Comparison of ENCODE assay signal across 1 cellular context in genomic region chr6:52598123-52598823, GRCh38.
TF ChIP-seq lines count a peak whose summit lies in the region.

No MANE protein-coding gene starts in this region.

TF ChIP-seq in HepG2, 621 proteins besides CTCF, POLR2A, EP300 and RAD21 (continued from another document and continues in another):
- peak; percentile 95; the same call in 1 of the 2 replicates for TF ChIP-seq ZFP90 (CRISPR knock-in tag; IDR thresholded peaks at IDR 0.05; ENCODE audit: borderline replicate concordance)
- TF ChIP-seq ZNF550 (CRISPR knock-in tag; IDR thresholded peaks at IDR 0.05; ENCODE audit: borderline replicate concordance), result peak; percentile 44; the same call in 1 of the 2 replicates
- TF ChIP-seq RXRB (CRISPR knock-in tag; IDR thresholded peaks at IDR 0.05; ENCODE audit: borderline replicate concordance), result peak; percentile 83; the same call in 1 of the 2 replicates
- TF ChIP-seq NFRKB (IDR thresholded peaks at IDR 0.05), result no peak
- peak; percentile 69; the same call in 1 of the 2 replicates for TF ChIP-seq MAX (IDR thresholded peaks at IDR 0.05)
- TF ChIP-seq ZNF800 (CRISPR knock-in tag; IDR thresholded peaks at IDR 0.05), result 0 out of 2 replicates have a peak, but pooled peaks have one; percentile 60
- TF ChIP-seq POGZ (CRISPR knock-in tag; IDR thresholded peaks at IDR 0.05), result peak; percentile 92
- no peak for TF ChIP-seq ZBTB8A (CRISPR knock-in tag; IDR thresholded peaks at IDR 0.05; ENCODE audit: borderline replicate concordance, low read depth)
- peak; percentile 100 for TF ChIP-seq ARID3A (IDR thresholded peaks at IDR 0.05; ENCODE audit: low read depth, low read length)
- peak; percentile 71; the same call in 1 of the 2 replicates for TF ChIP-seq ARNTL (CRISPR knock-in tag; IDR thresholded peaks at IDR 0.05)
- TF ChIP-seq ZIK1 (CRISPR knock-in tag; IDR thresholded peaks at IDR 0.05; ENCODE audit: borderline replicate concordance, low read depth), result no peak
- TF ChIP-seq ZNF484 (CRISPR knock-in tag; IDR thresholded peaks at IDR 0.05; ENCODE audit: borderline replicate concordance, low read depth), result no peak
- TF ChIP-seq MIER2 (CRISPR knock-in tag; IDR thresholded peaks at IDR 0.05), result peak; percentile 73
- peak; percentile 80 for TF ChIP-seq ZNF335 (CRISPR knock-in tag; IDR thresholded peaks at IDR 0.05)
- peak; percentile 75; the same call in 1 of the 2 replicates for TF ChIP-seq TBX3 (IDR thresholded peaks at IDR 0.05; ENCODE audit: borderline replicate concordance)
- TF ChIP-seq KIAA2018 (CRISPR knock-in tag; IDR thresholded peaks at IDR 0.05; ENCODE audit: borderline replicate concordance), result no peak
- no peak for TF ChIP-seq SUZ12 (IDR thresholded peaks at IDR 0.05; ENCODE audit: low read depth, low read length)
- TF ChIP-seq ZC3H13 (CRISPR knock-in tag; IDR thresholded peaks at IDR 0.05), result peak; percentile 65; the same call in 1 of the 2 replicates
- no peak; the same call in 1 of the 2 replicates for TF ChIP-seq SP4 (CRISPR knock-in tag; IDR thresholded peaks at IDR 0.05)
- TF ChIP-seq FOXK1 (CRISPR knock-in tag; IDR thresholded peaks at IDR 0.05; ENCODE audit: borderline replicate concordance, low read depth), result peak; percentile 40; the same call in 1 of the 2 replicates
- TF ChIP-seq HNF1B (CRISPR knock-in tag; IDR thresholded peaks at IDR 0.05), result peak; percentile 99
- peak; percentile 73; the same call in 1 of the 2 replicates for TF ChIP-seq KDM3A (CRISPR knock-in tag; IDR thresholded peaks at IDR 0.05; ENCODE audit: low read depth)
- TF ChIP-seq ZNF468 (CRISPR knock-in tag; IDR thresholded peaks at IDR 0.05), result no peak
- peak; percentile 64; the same call in 1 of the 2 replicates for TF ChIP-seq ZFX (CRISPR knock-in tag; IDR thresholded peaks at IDR 0.05; ENCODE audit: low read depth)
- TF ChIP-seq ISL2 (CRISPR knock-in tag; IDR thresholded peaks at IDR 0.05), result peak; percentile 87
- TF ChIP-seq NR2F2 (IDR thresholded peaks at IDR 0.05; ENCODE audit: borderline replicate concordance, low read depth), result peak; percentile 65; the same call in 1 of the 2 replicates
- TF ChIP-seq ZNF296 (CRISPR knock-in tag; conservative IDR thresholded peaks at IDR 0.05), result no peak
- TF ChIP-seq NR2F6 (IDR thresholded peaks at IDR 0.05), result no peak; the same call in none of the 2 replicates
- TF ChIP-seq NR2F6 (CRISPR knock-in tag; IDR thresholded peaks at IDR 0.05), result peak; percentile 50
- TF ChIP-seq TEF (CRISPR knock-in tag; IDR thresholded peaks at IDR 0.05), result no peak
- peak; percentile 97; the same call in 1 of the 2 replicates for TF ChIP-seq ZNF556 (CRISPR knock-in tag; IDR thresholded peaks at IDR 0.05; ENCODE audit: borderline replicate concordance)
- no peak for TF ChIP-seq REXO4 (CRISPR knock-in tag; IDR thresholded peaks at IDR 0.05; ENCODE audit: borderline replicate concordance)
- TF ChIP-seq CHD4 (IDR thresholded peaks at IDR 0.05; ENCODE audit: borderline replicate concordance, low read length), result no peak
- peak; percentile 63 for TF ChIP-seq PHF20 (CRISPR knock-in tag; IDR thresholded peaks at IDR 0.05)
- TF ChIP-seq ZNF549 (CRISPR knock-in tag; IDR thresholded peaks at IDR 0.05), result no peak
- no peak for TF ChIP-seq ZBTB2 (CRISPR knock-in tag; IDR thresholded peaks at IDR 0.05; ENCODE audit: low read depth)
- no peak for TF ChIP-seq ZNF460 (CRISPR knock-in tag; IDR thresholded peaks at IDR 0.05; ENCODE audit: borderline replicate concordance)
- peak; percentile 81 for TF ChIP-seq ZFP91 (CRISPR knock-in tag; IDR thresholded peaks at IDR 0.05; ENCODE audit: borderline replicate concordance)
- TF ChIP-seq PITX1 (CRISPR knock-in tag; IDR thresholded peaks at IDR 0.05), result peak; percentile 90
- TF ChIP-seq HCFC1 (IDR thresholded peaks at IDR 0.05; ENCODE audit: low read depth, low read length), result no peak; the same call in 1 of the 2 replicates
- peak; percentile 83 for TF ChIP-seq PATZ1 (CRISPR knock-in tag; IDR thresholded peaks at IDR 0.05)
- no peak for TF ChIP-seq TCF7L2 (IDR thresholded peaks at IDR 0.05; ENCODE audit: low read depth, low read length)
